Comparison of ENCODE assay signal across 8 cellular contexts in the genomic region with DNA sequence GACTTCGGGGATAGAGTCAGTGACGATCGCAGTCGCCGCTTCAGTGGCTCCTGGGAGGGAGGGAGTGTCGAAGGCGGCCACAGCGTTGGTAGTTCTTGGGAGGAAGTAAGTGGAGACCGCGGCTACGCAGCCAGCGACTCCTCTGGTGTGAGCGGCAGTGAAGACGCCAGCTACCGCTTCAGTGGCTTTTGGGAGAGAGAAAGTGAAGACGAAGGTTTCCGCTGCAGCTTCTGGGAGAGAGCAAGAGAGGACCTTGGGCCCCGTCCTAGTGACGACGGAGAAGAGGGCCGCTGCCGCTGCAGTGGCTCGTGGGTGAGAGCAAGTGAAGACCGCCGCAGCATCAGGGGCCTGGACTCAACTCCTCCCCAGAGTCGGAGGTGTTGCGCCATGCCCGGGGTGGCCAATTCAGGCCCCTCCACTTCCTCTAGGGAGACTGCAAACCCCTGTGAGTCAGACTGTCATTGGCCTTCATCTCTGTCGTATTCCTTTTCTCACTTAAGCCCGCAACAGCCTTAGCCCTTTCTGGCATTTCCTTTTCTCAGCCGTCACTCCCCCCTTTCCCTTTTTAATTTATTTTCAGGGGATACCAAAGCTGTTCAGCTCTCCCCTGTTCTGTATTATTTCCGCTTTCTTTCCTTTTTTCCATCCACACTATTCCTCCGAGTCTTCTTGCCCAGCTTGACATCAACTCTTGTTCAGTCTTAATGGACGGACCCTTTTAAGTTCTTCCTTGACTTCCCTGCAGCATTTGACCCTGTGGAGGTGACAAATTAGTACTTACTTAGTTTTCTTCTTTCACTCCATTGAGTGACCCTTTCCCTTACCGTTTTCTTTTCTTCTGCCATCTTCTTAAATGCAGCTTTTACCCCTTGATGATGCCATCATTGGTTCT. TPM values are rescaled to one million over a fixed set of nuclear protein-coding genes. Genes with fewer than 3 reads are reported as not detected.
DNase-seq lines count a peak whose midpoint lies in the region; ATAC-seq and TF ChIP-seq lines count a peak whose summit lies in the region.

No MANE protein-coding gene starts in this region.

- ATAC-seq in GM21619 (IDR thresholded peaks at IDR 0.05; ENCODE audit: unreplicated experiment), result peak; percentile 50
- peak; percentile 75 for ATAC-seq in IMR-90 (ENCODE audit: low read depth)

- H3K4me1 ChIP-seq in ES-I3 (ENCODE audit: insufficient read depth, low read length) (no peaks in the 10 kb centered on the region), IMR-90 (ENCODE audit: control insufficient read depth, insufficient read depth, low read length) (peaks cover 6% of the 10 kb centered on the region), mammary epithelial cell (ENCODE audit: insufficient read depth, low read length) (peaks cover 25% of the 10 kb centered on the region)

- H3K4me3 ChIP-seq in IMR-90 (ENCODE audit: insufficient read depth, low read depth, low read length) (peak overlapping the region; percentile 85), WERI-Rb-1 (ENCODE audit: low read depth, low read length) (peak overlapping the region; percentile 97), mammary epithelial cell (replicated peaks in 1 of 3; ENCODE audit: insufficient read depth in 1 of 3, low read depth in 2 of 3, low read length in 3 of 3) (peak overlapping the region; percentile 65 to 84 (median 82))

- dilution Hi-C loops in IMR-90 (cut with HindIII; ENCODE audit: low sequenced_read_pairs, unreplicated experiment) (no loop called here), mammary epithelial cell (cut with HindIII; ENCODE audit: low sequenced_read_pairs) (no loop called here)

- H3K23ac ChIP-seq in IMR-90 (ENCODE audit: low read depth, low read length), result peak overlapping the region; percentile 91

- peak overlapping the region; percentile 76 for H3K4me2 ChIP-seq in IMR-90 (ENCODE audit: low read depth, low read length)
- H3K4me2 ChIP-seq in mammary epithelial cell (ENCODE audit: insufficient read depth, low read depth, low read length), result peak overlapping the region; percentile 87

- H3K56ac ChIP-seq in IMR-90 (ENCODE audit: extremely low read depth, insufficient read depth, low read length), result peak overlapping the region; percentile 86

- H3K14ac ChIP-seq in IMR-90 (replicated peaks; ENCODE audit: low read depth, low read length), result peak overlapping the region; percentile 91

- intact Hi-C loops in IMR-90 (cut with micrococcal nuclease), result loop anchor here (2.0 to 5.0 kb wide), 3 partner anchors 88 to 628 kb away; partner anchors contain the start of genes DDIAS and PRCP
- intact Hi-C loops in mammary epithelial cell (cut with micrococcal nuclease), result loop anchor here (1.0 to 5.0 kb wide), 5 partner anchors 26 to 293 kb away; partner anchors contain the start of gene DDIAS

- TF ChIP-seq POLR2A in IMR-90 (IDR thresholded peaks at IDR 0.05; ENCODE audit: low read depth, low read length), result peak; percentile 78

- peak overlapping the region; percentile 32; the same call in 1 of the 2 replicates for H3K18ac ChIP-seq in IMR-90 (ENCODE audit: low read depth, low read length)

- H3K79me2 ChIP-seq in mammary epithelial cell (ENCODE audit: insufficient read depth, low read length), result peaks cover 45% of the 10 kb centered on the region

- BruUV-seq in IMR-90 (replicated peaks; lab: Mats Ljungman, UMichigan), result no TSS peak
- no TSS peak for BruUV-seq in mammary epithelial cell (replicated peaks; lab: Mats Ljungman, UMichigan)

- H4K91ac ChIP-seq in IMR-90 (ENCODE audit: insufficient read depth, low read depth, low read length), result peak overlapping the region; percentile 43

- DNase-seq in IMR-90, result peak; percentile 77
- DNase-seq in WERI-Rb-1, result peak; percentile 33
- peak; percentile 62 for DNase-seq in mammary epithelial cell
- DNase-seq in islet precursor cell, result peak; percentile 82
- DNase-seq in stimulated activated CD4-positive, alpha-beta T cell treated with anti-CD3 and anti-CD28 coated beads, Interleukin-12 subunit alpha, Interleukin-12 subunit beta, amount 100 ng/mL, for 48 hours (ENCODE audit: low read depth in 2 of 3, low spot score in 1 of 3), result peak; percentile 31 to 40 (median 36)
- DNase-seq in NCI-H774 (lab: John Stamatoyannopoulos, UW), result no peak

- H3K79me1 ChIP-seq in IMR-90 (ENCODE audit: low read depth in 1 of 2, low read length in 2 of 2), result peaks cover 20 to 37% of the 10 kb centered on the region in 2 experiments

- peak overlapping the region; percentile 23; the same call in 2 of the 3 replicates for H2BK15ac ChIP-seq in IMR-90 (ENCODE audit: low read depth, low read length)

- H3K36me3 ChIP-seq in ES-I3 (ENCODE audit: insufficient read depth, low read length), result peaks cover 7% of the 10 kb centered on the region; the same call in 1 of the 2 replicates
- H3K36me3 ChIP-seq in IMR-90 (ENCODE audit: control insufficient read depth, insufficient read depth, low read length), result peaks cover 7% of the 10 kb centered on the region
- H3K36me3 ChIP-seq in WERI-Rb-1, result peaks cover 25% of the 10 kb centered on the region
- H3K36me3 ChIP-seq in mammary epithelial cell (ENCODE audit: insufficient read depth, low read length), result peaks cover 7% of the 10 kb centered on the region

- 0 out of 2 replicates have a peak, but pooled peaks cover 3% of the 10 kb centered on the region for H3K9me1 ChIP-seq in IMR-90 (ENCODE audit: insufficient read depth, low read length)

- in situ Hi-C loops in IMR-90 (cut with MboI; ENCODE audit: low sequenced_read_pairs) (no loop called here), mammary epithelial cell (cut with MboI; ENCODE audit: low sequenced_read_pairs in 2 of 2) (no loop called here)

- H4K8ac ChIP-seq in IMR-90 (ENCODE audit: low read depth in 2 of 2, low read length in 2 of 2), result peak overlapping the region; percentile 22 to 76; a peak in 3 of 4 replicates

- H3K27me3 ChIP-seq in IMR-90 (ENCODE audit: control insufficient read depth, insufficient read depth, low read length) (no peaks in the 10 kb centered on the region), WERI-Rb-1 (ENCODE audit: insufficient read depth, low read depth, severe bottlenecking) (no peaks in the 10 kb centered on the region), mammary epithelial cell (ENCODE audit: insufficient read depth, low read length) (no peaks in the 10 kb centered on the region)

- peak overlapping the region; percentile 28; the same call in 1 of the 2 replicates for H4K5ac ChIP-seq in IMR-90 (ENCODE audit: low read depth, low read length)

- H3K9ac ChIP-seq in ES-I3 (ENCODE audit: low read depth, low read length), result peak overlapping the region; percentile 76; the same call in 1 of the 2 replicates
- H3K9ac ChIP-seq in IMR-90 (ENCODE audit: low read depth, low read length), result peak overlapping the region; percentile 75
- H3K9ac ChIP-seq in mammary epithelial cell (ENCODE audit: insufficient read depth, low read length), result peak overlapping the region; percentile 97

- H2BK20ac ChIP-seq in IMR-90 (ENCODE audit: low read depth, low read length), result peak overlapping the region; percentile 47

- H2BK5ac ChIP-seq in IMR-90 (ENCODE audit: low read depth, low read length, poor library complexity, severe bottlenecking), result peak overlapping the region; percentile 55

- peak overlapping the region; percentile 98 for H2AFZ ChIP-seq in IMR-90 (replicated peaks; ENCODE audit: low read length, poor library complexity)
- H2AFZ ChIP-seq in mammary epithelial cell (ENCODE audit: low read depth, low read length), result peak overlapping the region; percentile 96

- TF ChIP-seq RAD21 in IMR-90 (IDR thresholded peaks at IDR 0.05; ENCODE audit: low read length), result no peak

- peak overlapping the region; percentile 93 for H2AK9ac ChIP-seq in IMR-90 (replicated peaks; ENCODE audit: low read depth, low read length, poor library complexity)

- H2BK120ac ChIP-seq in IMR-90 (ENCODE audit: low read depth, low read length), result peak overlapping the region; percentile 66

- 0 out of 2 replicates have a peak, but pooled peaks cover 4% of the 10 kb centered on the region for H4K20me1 ChIP-seq in IMR-90 (ENCODE audit: insufficient read depth, low read length)
- H4K20me1 ChIP-seq in mammary epithelial cell (ENCODE audit: insufficient read depth, low read length), result no peaks in the 10 kb centered on the region

- H2AK5ac ChIP-seq in IMR-90 (ENCODE audit: low read depth, low read length), result peak overlapping the region; percentile 30

- POLR2A ChIA-PET in IMR-90 (lab: Charles Lee; ENCODE audit: unreplicated experiment), result no interaction called here

- peak overlapping the region; percentile 64 for H3K27ac ChIP-seq in IMR-90 (ENCODE audit: insufficient read depth, low read length)
- H3K27ac ChIP-seq in WERI-Rb-1, result no peak overlapping the region
- H3K27ac ChIP-seq in mammary epithelial cell (ENCODE audit: insufficient read depth, low read depth, low read length), result peak overlapping the region; percentile 92

- TF ChIP-seq CTCF in IMR-90 (conservative IDR thresholded peaks at IDR 0.05; ENCODE audit: low read depth, low read length) (no peak), WERI-Rb-1 (IDR thresholded peaks at IDR 0.05; ENCODE audit: low read depth, low read length) (no peak), mammary epithelial cell (conservative IDR thresholded peaks at IDR 0.05 in 1 of 2, IDR thresholded peaks at IDR 0.05 in 1 of 2; ENCODE audit: extremely low read depth in 1 of 2, insufficient read depth in 1 of 2, low read depth in 1 of 2, low read length in 2 of 2) (no peak)

- no peaks in the 10 kb centered on the region for H3K9me3 ChIP-seq in ES-I3 (ENCODE audit: control insufficient read depth, insufficient read depth, low read length)
- no peaks in the 10 kb centered on the region for H3K9me3 ChIP-seq in IMR-90 (ENCODE audit: control insufficient read depth, insufficient read depth, low read length)
- H3K9me3 ChIP-seq in WERI-Rb-1 (ENCODE audit: severe bottlenecking), result no peaks in the 10 kb centered on the region
- H3K9me3 ChIP-seq in mammary epithelial cell (replicated peaks; ENCODE audit: insufficient read depth, low read length), result no peaks in the 10 kb centered on the region

- CTCF ChIA-PET in IMR-90 (lab: Yijun Ruan, JAX), result interaction anchor here (1.0 to 1.2 kb wide), 2 partner anchors 23 to 55 kb away, joined by 3 to 4 read pairs; no protein-coding TSS in a partner anchor
- CTCF ChIA-PET in mammary epithelial cell (lab: Charles Lee; ENCODE audit: low non-redundant PET), result interaction anchor here (0.6 kb wide), 1 partner anchor 35 kb away, joined by 3 read pairs; no protein-coding TSS in a partner anchor

- WGBS in IMR-90 (ENCODE audit: extremely low coverage in 2 of 2, insufficient read length in 1 of 2), 2 experiments, result 2% methylated on average over 25 of the region's 35 CpGs; no CpG with 5 or more reads in 1 of the 2 experiments
- WGBS in mammary epithelial cell (ENCODE audit: low coverage, missing lambda C conversion rate), result 2% methylated on average over 26 of the region's 35 CpGs

- H3K4ac ChIP-seq in IMR-90 (ENCODE audit: low read depth, low read length), result peak overlapping the region; percentile 55

RNA-seq across cellular contexts. Expression of gene ANKRD42, which starts 1.0 kb away (rescaled TPM):
- total RNA-seq in IMR-90 (2012; rRNA removed) (5.6 and 6.9 TPM in 2 replicates), mammary epithelial cell (10 to 100 TPM in 1 of 2 donors, 1 to 10 TPM in 1; 9.6 to 11.5 TPM)
- polyA plus RNA-seq in IMR-90 (2012; rRNA removed) (4.2 and 5.2 TPM in 2 replicates), mammary epithelial cell (3.6 TPM)
- 2.9 and 3.5 TPM in 2 replicates for polyA plus RNA-seq in IMR-90 (2012; cell fraction: cytosol; rRNA removed)
- 3.1 and 7.1 TPM in 2 replicates for polyA plus RNA-seq in IMR-90 (2012; cell fraction: nucleus; rRNA removed; ENCODE audit: low replicate concordance)
- polyA minus RNA-seq in mammary epithelial cell, result 1.8 TPM

RNA-seq across cellular contexts. Expression of gene PCF11, which starts 37.6 kb away (rescaled TPM):
- total RNA-seq in IMR-90 (2012; rRNA removed), result 26.7 and 34.2 TPM in 2 replicates
- 16.2 and 19.2 TPM in 2 replicates for polyA plus RNA-seq in IMR-90 (2012; rRNA removed)
- 7.3 and 12.7 TPM in 2 replicates for polyA plus RNA-seq in IMR-90 (2012; cell fraction: cytosol; rRNA removed)
- polyA plus RNA-seq in IMR-90 (2012; cell fraction: nucleus; rRNA removed; ENCODE audit: low replicate concordance), result 84.8 and 142 TPM in 2 replicates
- total RNA-seq in mammary epithelial cell, result 10 to 100 TPM; 36.3 to 42.9 TPM
- 16.4 TPM for polyA plus RNA-seq in mammary epithelial cell
- 12.3 TPM for polyA minus RNA-seq in mammary epithelial cell
